In the genomic region with DNA sequence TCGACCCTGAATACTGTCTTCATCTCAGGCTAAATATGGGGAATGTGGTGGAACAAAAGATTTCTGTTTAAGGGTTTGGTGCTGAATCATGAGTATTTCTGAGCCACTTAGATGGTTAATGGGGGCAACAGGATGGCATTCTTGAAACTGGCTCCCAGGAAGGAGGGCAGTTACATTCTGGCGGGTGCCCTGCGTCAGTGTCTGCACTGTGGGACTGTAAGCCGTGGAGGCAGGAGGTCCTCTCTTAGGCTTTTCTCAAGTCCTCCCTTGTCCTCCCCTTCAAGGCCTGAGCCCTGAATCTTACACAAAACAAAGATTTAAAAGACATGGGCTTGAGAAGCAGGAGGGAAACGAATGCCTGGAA, we compare ENCODE assay signal across 22 cellular contexts. TPM values are rescaled to one million over a fixed set of nuclear protein-coding genes. Genes with fewer than 3 reads are reported as not detected.
A peak's percentile ranks its signal among the peaks of the same experiment; 100 is the strongest.
DNase-seq lines count a peak whose midpoint lies in the region; ATAC-seq, FAIRE-seq and TF ChIP-seq lines count a peak whose summit lies in the region.
"Had no signal": no experiment of that assay in that cellular context is flagged by ENCODE, and none has a peak within 500 bp of the region (broad histone marks: within the 10 kb centered on the region; RNA-seq: fewer than 3 reads in every experiment).

No MANE protein-coding gene starts in this region.

- intact Hi-C loops in CD14-positive monocyte (cut with micrococcal nuclease) (no loop called here), kidney (cut with DNase I) (no loop called here)

- H3K9ac ChIP-seq in adipocyte (ENCODE audit: low read length) (peak overlapping the region; percentile 15), kidney (ENCODE audit: low read length in 2 of 2) (peak overlapping the region in 1 of 2 donors; percentile 22)

- 72 to 75% (median 75%) methylated on average over 5 of the region's 5 CpGs for WGBS in small intestine, 3 donors

- H3K36me3 Mint-ChIP-seq in CD14-positive monocyte, result peaks cover 1 to 2% of the 10 kb centered on the region in 2 donors
- H3K36me3 Mint-ChIP-seq: natural killer cell treated with Interleukin-12 subunit alpha and Interleukin-12 subunit beta and Interleukin-15 and Interleukin-18, amount 100 ng/mL, for 72 hours had no signal

- H3K9me3 ChIP-seq in adipocyte (ENCODE audit: control insufficient read depth, low read length), result no peaks in the 10 kb centered on the region
- H3K9me3 ChIP-seq in kidney (ENCODE audit: control insufficient read depth in 1 of 2, low read length in 2 of 2), result no peaks in the 10 kb centered on the region
- no peaks in the 10 kb centered on the region for H3K9me3 ChIP-seq in small intestine (ENCODE audit: control insufficient read depth, low read depth)
- no peaks in the 10 kb centered on the region for H3K9me3 ChIP-seq in MG63
- H3K9me3 ChIP-seq: ascending aorta had no signal

- TF ChIP-seq CTCF in CD14-positive monocyte (IDR thresholded peaks at IDR 0.05) (no peak), kidney (IDR thresholded peaks at IDR 0.05; ENCODE audit: borderline replicate concordance, extremely low read depth, insufficient read depth) (no peak)

- no peak for ATAC-seq in GM21717 (IDR thresholded peaks at IDR 0.05; ENCODE audit: unreplicated experiment)
- ATAC-seq: T-helper 17 cell had no signal

- H3K36me3 ChIP-seq in adipocyte (ENCODE audit: control insufficient read depth, insufficient read depth, low read length, severe bottlenecking), result no peaks in the 10 kb centered on the region
- H3K36me3 ChIP-seq in kidney (ENCODE audit: control insufficient read depth in 1 of 2, insufficient read depth in 2 of 2, low read length in 2 of 2), result peaks cover 0 to 8% of the 10 kb centered on the region in 2 donors
- H3K36me3 ChIP-seq in small intestine (ENCODE audit: control insufficient read depth in 2 of 2, insufficient read depth in 2 of 2, low read length in 2 of 2), result no peaks in the 10 kb centered on the region
- no peaks in the 10 kb centered on the region for H3K36me3 ChIP-seq in MG63
- H3K36me3 ChIP-seq: ascending aorta, WERI-Rb-1 had no signal

- H3K27me3 Mint-ChIP-seq in CD14-positive monocyte (ENCODE audit: low read depth in 3 of 3), result peaks cover 1 to 6% (median 2%) of the 10 kb centered on the region in 3 donors
- H3K27me3 Mint-ChIP-seq: natural killer cell treated with Interleukin-12 subunit alpha and Interleukin-12 subunit beta and Interleukin-15 and Interleukin-18, amount 100 ng/mL, for 72 hours had no signal

- H3K27ac ChIP-seq in kidney (ENCODE audit: low read depth in 2 of 2, low read length in 2 of 2) (peak overlapping the region; percentile 86 to 95), small intestine (ENCODE audit: low read depth in 1 of 2, low read length in 1 of 2) (peak overlapping the region; percentile 81)
- H3K27ac ChIP-seq: ascending aorta, WERI-Rb-1 had no signal

- H3K4me3 ChIP-seq in adipocyte (ENCODE audit: low read length) (no peak overlapping the region), kidney (ENCODE audit: low read length in 2 of 2) (no peak overlapping the region), small intestine (ENCODE audit: low read depth in 1 of 2, low read length in 2 of 2) (no peak overlapping the region), MG63 (no peak overlapping the region)
- H3K4me3 ChIP-seq: ascending aorta had no signal

- H3K4me1 Mint-ChIP-seq in CD14-positive monocyte, result peaks cover 40% of the 10 kb centered on the region

- H3K27me3 ChIP-seq in adipocyte (replicated peaks; ENCODE audit: control insufficient read depth, insufficient read depth, low read length), result no peaks in the 10 kb centered on the region
- no peaks in the 10 kb centered on the region for H3K27me3 ChIP-seq in small intestine (ENCODE audit: control insufficient read depth in 2 of 2, insufficient read depth in 2 of 2, low read length in 2 of 2)
- no peaks in the 10 kb centered on the region for H3K27me3 ChIP-seq in MG63
- H3K27me3 ChIP-seq: ascending aorta had no signal

- no peak overlapping the region for H3K4me3 Mint-ChIP-seq in CD14-positive monocyte
- H3K4me3 Mint-ChIP-seq: endodermal cell; memory B cell; natural killer cell treated with Interleukin-12 subunit alpha and Interleukin-12 subunit beta and Interleukin-15 and Interleukin-18, amount 100 ng/mL, for 72 hours had no signal

- peaks cover 0 to 1% (median 0%) of the 10 kb centered on the region in 7 donors for H3K9me3 Mint-ChIP-seq in CD14-positive monocyte
- H3K9me3 Mint-ChIP-seq: endodermal cell; memory B cell; natural killer cell treated with Interleukin-12 subunit alpha and Interleukin-12 subunit beta and Interleukin-15 and Interleukin-18, amount 100 ng/mL, for 72 hours had no signal

- DNase-seq in CD14-positive monocyte (ENCODE audit: low spot score), result no peak
- DNase-seq in adipocyte (ENCODE audit: low read depth), result no peak
- peak; percentile 52 for DNase-seq in kidney
- no peak for DNase-seq in small intestine
- DNase-seq in MG63, result no peak
- DNase-seq in activated gamma-delta T cell treated with Interleukin-2 at 50 U/mL for 16 hours, result no peak
- no peak for DNase-seq in NCI-H524 (lab: John Stamatoyannopoulos, UW)
- DNase-seq: activated CD4-positive, alpha-beta T cell treated with anti-CD3 and anti-CD28 coated beads, Interleukin-2, amount 50 U/mL, for 4 hours; activated naive CD4-positive, alpha-beta T cell; endodermal cell; islet precursor cell; KG1; NCI-H1105; NCI-H2081 treated with DMSO at 0.1 percent for 48 hours; NCI-H524 treated with DMSO at 0.1 percent for 48 hours; stimulated activated CD8-positive, alpha-beta memory T cell treated with anti-CD3 and anti-CD28 coated beads, Interleukin-4, amount 100 ng/mL, for 48 hours; T-helper 17 cell; WERI-Rb-1 had no signal

- FAIRE-seq in kidney (lab: Jason Lieb, UNC) (no peak), small intestine (lab: Jason Lieb, UNC) (no peak)

- H3K27ac Mint-ChIP-seq in CD14-positive monocyte, result peak overlapping the region in 5 of 7 donors; percentile 23 to 96 (median 89)
- H3K27ac Mint-ChIP-seq: endodermal cell; memory B cell; natural killer cell treated with Interleukin-12 subunit alpha and Interleukin-12 subunit beta and Interleukin-15 and Interleukin-18, amount 100 ng/mL, for 72 hours; T-helper 17 cell had no signal

- H3K4me1 ChIP-seq in adipocyte (ENCODE audit: control insufficient read depth, insufficient read depth, low read length) (peaks cover 27% of the 10 kb centered on the region), kidney (ENCODE audit: control insufficient read depth in 1 of 2, insufficient read depth in 1 of 2, low read depth in 1 of 2, low read length in 2 of 2) (peaks cover 50 to 72% of the 10 kb centered on the region in 2 donors), small intestine (ENCODE audit: control insufficient read depth in 2 of 2, insufficient read depth in 1 of 2, low read depth in 1 of 2, low read length in 1 of 2) (peaks cover 18 to 19% of the 10 kb centered on the region in 2 donors)
- H3K4me1 ChIP-seq: ascending aorta had no signal

RNA-seq across cellular contexts. Expression of gene PSD4, which starts 45.7 kb away (rescaled TPM):
- polyA plus RNA-seq in CD14-positive monocyte (10 to 100 TPM; 11.0 to 18.2 TPM), kidney (ENCODE audit: insufficient read depth, low read depth, low replicate concordance) (16.2 TPM), small intestine (10 to 100 TPM; 24.7 to 39.2 (median 31.8) TPM)
- 42.0 TPM for total RNA-seq in kidney
- total RNA-seq in MG63 (2014; rRNA removed; shearing (Covaris generic); ENCODE audit: low replicate concordance), result 0.16 and 0.59 TPM in 2 replicates

RNA-seq across cellular contexts. Expression of gene PAX8, which starts 59.2 kb away (rescaled TPM):
- polyA plus RNA-seq in CD14-positive monocyte (under 1 TPM; 0.26 to 0.36 TPM), kidney (ENCODE audit: insufficient read depth, low read depth, low replicate concordance) (199 TPM), small intestine (1 to 10 TPM in 2 of 3 donors, under 1 TPM in 1; 0.45 to 3.8 (median 1.2) TPM)
- 607 TPM for total RNA-seq in kidney
- total RNA-seq in MG63 (2014; rRNA removed; shearing (Covaris generic); ENCODE audit: low replicate concordance), result 0.46 and 0.69 TPM in 2 replicates

Comparison
In these comparisons a context has a peak if more than half of its experiments do, and no peak if none do; other contexts are left out.
1. RNA of gene PAX8, which starts 59.2 kb away (polyA plus RNA-seq): 199 TPM in kidney (single experiment); 0.45 to 3.8 TPM in small intestine and 0.26 to 0.36 TPM in CD14-positive monocyte; every median in the first group is over 10 times any median in the second.